ENCODE assay signal across 18 cellular contexts in the genomic region with DNA sequence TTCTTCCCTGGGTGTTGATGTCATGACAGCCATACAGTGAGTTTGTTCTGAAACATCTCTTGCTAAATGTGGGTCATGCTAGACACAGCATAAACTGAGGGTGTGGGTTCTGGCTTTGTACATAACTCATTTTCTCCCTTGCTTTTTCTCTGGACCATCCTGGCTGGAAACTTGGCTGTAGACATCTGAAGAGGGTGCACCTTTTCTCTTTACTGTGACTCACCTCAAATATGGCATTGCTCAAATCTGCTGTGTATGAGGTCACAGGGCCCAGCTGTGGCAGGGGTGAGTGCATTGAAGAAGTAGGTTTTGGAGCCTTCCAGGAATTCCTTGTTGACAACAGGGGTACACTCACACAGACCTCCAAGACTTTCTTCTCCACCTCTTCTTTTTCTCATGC.
DNase-seq lines count a peak whose midpoint lies in the region; ATAC-seq and TF ChIP-seq lines count a peak whose summit lies in the region.
"Had no signal": no experiment of that assay in that cellular context is flagged by ENCODE, and none has a peak within 500 bp of the region (broad histone marks: within the 10 kb centered on the region; RNA-seq: fewer than 3 reads in every experiment).

No MANE protein-coding gene starts in this region.

- peaks cover 92% of the 10 kb centered on the region for H3K36me3 ChIP-seq in RWPE2 (ENCODE audit: low read depth)

- no peaks in the 10 kb centered on the region for H3K9me3 Mint-ChIP-seq in activated CD4-positive, alpha-beta memory T cell treated with anti-CD3 and anti-CD28 coated beads for 36 hours
- H3K9me3 Mint-ChIP-seq in activated CD4-positive, alpha-beta memory T cell treated with anti-CD3 and anti-CD28 coated beads, Interleukin-2, amount 10 ng/mL, durations not matched to agents 7 days and 5 days = no peaks in the 10 kb centered on the region
- H3K9me3 Mint-ChIP-seq in nephron progenitor cell = no peaks in the 10 kb centered on the region
- H3K9me3 Mint-ChIP-seq: IgD-negative memory B cell had no signal

- no peak overlapping the region for H3K4me3 Mint-ChIP-seq in activated CD4-positive, alpha-beta memory T cell treated with anti-CD3 and anti-CD28 coated beads for 36 hours
- no peak overlapping the region for H3K4me3 Mint-ChIP-seq in activated CD4-positive, alpha-beta memory T cell treated with anti-CD3 and anti-CD28 coated beads, Interleukin-2, amount 10 ng/mL, durations not matched to agents 7 days and 5 days
- H3K4me3 Mint-ChIP-seq in nephron progenitor cell = no peak overlapping the region
- H3K4me3 Mint-ChIP-seq: IgD-negative memory B cell had no signal

- no peak for TF ChIP-seq CTCF in RWPE2 (IDR thresholded peaks at IDR 0.05; ENCODE audit: poor library complexity, severe bottlenecking)
- TF ChIP-seq CTCF in nephron progenitor cell (IDR thresholded peaks at IDR 0.05) = no peak

- H3K4me3 ChIP-seq in RWPE2 (ENCODE audit: severe bottlenecking) = no peak overlapping the region

- POLR2A ChIA-PET in activated CD4-positive, alpha-beta memory T cell treated with anti-CD3 and anti-CD28 coated beads for 36 hours (lab: Charles Lee) = no interaction called here
- POLR2A ChIA-PET in activated CD4-positive, alpha-beta memory T cell treated with anti-CD3 and anti-CD28 coated beads, Interleukin-2, amount 10 ng/mL, durations not matched to agents 7 days and 5 days (lab: Charles Lee) = no interaction called here

- ATAC-seq in RWPE2 (ENCODE audit: low read depth) = peak; percentile 72
- no peak for ATAC-seq in GM18873 (IDR thresholded peaks at IDR 0.05; ENCODE audit: low FRiP score, unreplicated experiment)

- peak overlapping the region; percentile 33 for H3K27ac Mint-ChIP-seq in activated CD4-positive, alpha-beta memory T cell treated with anti-CD3 and anti-CD28 coated beads for 36 hours
- no peak overlapping the region for H3K27ac Mint-ChIP-seq in activated CD4-positive, alpha-beta memory T cell treated with anti-CD3 and anti-CD28 coated beads, Interleukin-2, amount 10 ng/mL, durations not matched to agents 7 days and 5 days
- H3K27ac Mint-ChIP-seq in nephron progenitor cell = no peak overlapping the region
- H3K27ac Mint-ChIP-seq: IgD-negative memory B cell had no signal

- no peaks in the 10 kb centered on the region for H3K27me3 Mint-ChIP-seq in activated CD4-positive, alpha-beta memory T cell treated with anti-CD3 and anti-CD28 coated beads for 36 hours
- H3K27me3 Mint-ChIP-seq in activated CD4-positive, alpha-beta memory T cell treated with anti-CD3 and anti-CD28 coated beads, Interleukin-2, amount 10 ng/mL, durations not matched to agents 7 days and 5 days = no peaks in the 10 kb centered on the region
- H3K27me3 Mint-ChIP-seq in nephron progenitor cell (ENCODE audit: low read depth, poor library complexity) = no peaks in the 10 kb centered on the region
- H3K27me3 Mint-ChIP-seq: IgD-negative memory B cell had no signal

- CTCF ChIA-PET in activated CD4-positive, alpha-beta memory T cell treated with anti-CD3 and anti-CD28 coated beads for 36 hours (lab: Charles Lee) = no interaction called here
- CTCF ChIA-PET in activated CD4-positive, alpha-beta memory T cell treated with anti-CD3 and anti-CD28 coated beads, Interleukin-2, amount 10 ng/mL, durations not matched to agents 7 days and 5 days (lab: Charles Lee) = no interaction called here

- intact Hi-C loops in activated CD4-positive, alpha-beta memory T cell treated with anti-CD3 and anti-CD28 coated beads for 36 hours (cut with micrococcal nuclease) = no loop called here

- H3K36me3 Mint-ChIP-seq in activated CD4-positive, alpha-beta memory T cell treated with anti-CD3 and anti-CD28 coated beads for 36 hours = peaks cover 39% of the 10 kb centered on the region
- peaks cover 64% of the 10 kb centered on the region for H3K36me3 Mint-ChIP-seq in activated CD4-positive, alpha-beta memory T cell treated with anti-CD3 and anti-CD28 coated beads, Interleukin-2, amount 10 ng/mL, durations not matched to agents 7 days and 5 days (ENCODE audit: low read depth)
- H3K36me3 Mint-ChIP-seq in nephron progenitor cell (ENCODE audit: low read depth) = no peaks in the 10 kb centered on the region
- H3K36me3 Mint-ChIP-seq: IgD-negative memory B cell had no signal

- H3K27me3 ChIP-seq in RWPE2 (ENCODE audit: insufficient read depth, poor library complexity, severe bottlenecking) = no peaks in the 10 kb centered on the region

- H3K9me3 ChIP-seq in RWPE2 (ENCODE audit: severe bottlenecking) = no peaks in the 10 kb centered on the region

- peaks cover 19% of the 10 kb centered on the region for H3K4me1 Mint-ChIP-seq in activated CD4-positive, alpha-beta memory T cell treated with anti-CD3 and anti-CD28 coated beads for 36 hours (ENCODE audit: low read depth)
- peaks cover 5% of the 10 kb centered on the region for H3K4me1 Mint-ChIP-seq in activated CD4-positive, alpha-beta memory T cell treated with anti-CD3 and anti-CD28 coated beads, Interleukin-2, amount 10 ng/mL, durations not matched to agents 7 days and 5 days
- no peaks in the 10 kb centered on the region for H3K4me1 Mint-ChIP-seq in nephron progenitor cell
- H3K4me1 Mint-ChIP-seq: IgD-negative memory B cell had no signal

- peak overlapping the region; percentile 19 for H3K27ac ChIP-seq in RWPE2 (ENCODE audit: poor library complexity, severe bottlenecking)
- H3K27ac ChIP-seq: C4-2B had no signal

- peak; percentile 15 for DNase-seq in activated CD4-positive, alpha-beta memory T cell treated with anti-CD3 and anti-CD28 coated beads for 36 hours
- DNase-seq in activated CD4-positive, alpha-beta memory T cell treated with anti-CD3 and anti-CD28 coated beads, Interleukin-2, amount 10 ng/mL, durations not matched to agents 7 days and 5 days = no peak
- DNase-seq in EH (ENCODE audit: low read depth) = peak; percentile 10
- DNase-seq in RWPE2 (ENCODE audit: low spot score) = no peak
- DNase-seq in fibroblast of peridontal ligament (ENCODE audit: extremely low read depth) = peak; percentile 3
- DNase-seq in NCI-H2227 (lab: John Stamatoyannopoulos, UW; ENCODE audit: unreplicated experiment) = no peak
- DNase-seq in nephron progenitor cell = no peak
- DNase-seq: H7; Kasumi-1; NCI-H1105 treated with DMSO at 0.1 percent for 48 hours; NCI-H1694 treated with DMSO at 0.1 percent for 48 hours; NCI-H446; NCI-H69; NK-92 treated with Interleukin-12 subunit alpha and Interleukin-12 subunit beta, amount 100 ng/mL, for 24 hours; SIG-M5 had no signal

- H3K4me1 ChIP-seq in RWPE2 (ENCODE audit: insufficient read depth, poor library complexity, severe bottlenecking) = no peaks in the 10 kb centered on the region

Comparison
In these comparisons a context has a peak if more than half of its experiments do, and no peak if none do; other contexts are left out.
1. DNase-seq: peak in activated CD4-positive, alpha-beta memory T cell treated with anti-CD3 and anti-CD28 coated beads for 36 hours (single experiment), EH (single experiment) and fibroblast of peridontal ligament (single experiment); none in activated CD4-positive, alpha-beta memory T cell treated with anti-CD3 and anti-CD28 coated beads, Interleukin-2, amount 10 ng/mL, durations not matched to agents 7 days and 5 days (single experiment), RWPE2 (single experiment), NCI-H2227 (single experiment) and nephron progenitor cell (single experiment).